18 cellular contexts compared by ENCODE assay signal in the genomic region with DNA sequence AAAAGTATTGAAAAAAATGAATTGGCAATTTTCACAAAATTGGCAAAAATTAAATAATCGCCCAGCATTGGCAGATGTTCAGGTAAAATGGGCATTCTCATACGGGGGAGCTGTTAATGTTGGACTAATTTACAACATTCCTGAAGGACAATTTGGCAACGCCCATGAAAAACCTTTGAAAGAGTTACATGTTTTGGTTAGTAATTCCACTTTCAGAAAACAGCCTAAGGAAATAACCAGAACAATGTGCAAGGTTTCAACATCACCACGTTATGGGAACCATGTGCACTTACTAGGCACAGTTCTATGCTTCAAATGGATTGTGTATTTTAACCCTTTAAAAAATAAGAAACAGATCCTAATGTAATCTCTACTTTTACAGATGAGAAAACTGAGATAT.
DNase-seq lines count a peak whose midpoint lies in the region; ATAC-seq, FAIRE-seq and TF ChIP-seq lines count a peak whose summit lies in the region.
"Had no signal": no experiment of that assay in that cellular context is flagged by ENCODE, and none has a peak within 500 bp of the region (broad histone marks: within the 10 kb centered on the region; RNA-seq: fewer than 3 reads in every experiment).

No MANE protein-coding gene starts in this region.

- BruUV-seq in MCF 10A (replicated peaks; lab: Mats Ljungman, UMichigan): no TSS peak
- BruUV-seq in endothelial cell of umbilical vein (replicated peaks; lab: Mats Ljungman, UMichigan): no TSS peak
- BruUV-seq in HepG2 (replicated peaks; lab: Mats Ljungman, UMichigan): no TSS peak

- no peaks in the 10 kb centered on the region for H3K27me3 Mint-ChIP-seq in MCF 10A (ENCODE audit: insufficient read depth, unreplicated experiment)
- H3K27me3 Mint-ChIP-seq in activated CD8-positive, alpha-beta T cell treated with anti-CD3 and anti-CD28 coated beads, Interleukin-2, amount 10 ng/mL, durations not matched to agents 7 days and 5 days (ENCODE audit: low read depth): no peaks in the 10 kb centered on the region
- H3K27me3 Mint-ChIP-seq: CD4-positive, CD25-positive, alpha-beta regulatory T cell had no signal

- dilution Hi-C loops in endothelial cell of umbilical vein (cut with MboI; ENCODE audit: extremely low pct_ligation_motif_present, low sequenced_read_pairs): no loop called here
- dilution Hi-C loops in keratinocyte (cut with MboI; ENCODE audit: extremely low pct_ligation_motif_present, low sequenced_read_pairs): no loop called here

- no peak overlapping the region for H3K27ac Mint-ChIP-seq in MCF 10A (ENCODE audit: low read depth, unreplicated experiment)
- H3K27ac Mint-ChIP-seq in activated CD8-positive, alpha-beta T cell treated with anti-CD3 and anti-CD28 coated beads, Interleukin-2, amount 10 ng/mL, durations not matched to agents 7 days and 5 days: no peak overlapping the region
- H3K27ac Mint-ChIP-seq: GM23338 had no signal

- TF ChIP-seq RAD21 in HepG2 (CRISPR knock-in tag; IDR thresholded peaks at IDR 0.05): no peak

- H3K4me1 Mint-ChIP-seq in MCF 10A (ENCODE audit: insufficient read depth, unreplicated experiment): peaks cover 27% of the 10 kb centered on the region
- peaks cover 19% of the 10 kb centered on the region for H3K4me1 Mint-ChIP-seq in activated CD8-positive, alpha-beta T cell treated with anti-CD3 and anti-CD28 coated beads, Interleukin-2, amount 10 ng/mL, durations not matched to agents 7 days and 5 days (ENCODE audit: low read depth)
- H3K4me1 Mint-ChIP-seq: GM23338 had no signal

- H2AFZ ChIP-seq in endothelial cell of umbilical vein (ENCODE audit: low read depth, low read length) (no peak overlapping the region), keratinocyte (ENCODE audit: control insufficient read depth, low read length) (no peak overlapping the region), HepG2 (ENCODE audit: low read length) (no peak overlapping the region)
- H2AFZ ChIP-seq: GM23338 had no signal

- no peaks in the 10 kb centered on the region for H3K4me1 ChIP-seq in breast epithelium
- H3K4me1 ChIP-seq in endothelial cell of umbilical vein (ENCODE audit: control insufficient read depth, extremely low read depth, insufficient read depth, low read length): no peaks in the 10 kb centered on the region
- H3K4me1 ChIP-seq in keratinocyte (ENCODE audit: control insufficient read depth, extremely low read depth, insufficient read depth, low read length): peaks cover 2% of the 10 kb centered on the region
- H3K4me1 ChIP-seq in HepG2 (ENCODE audit: insufficient read depth, low read length): no peaks in the 10 kb centered on the region

- DNase-seq in MCF 10A (ENCODE audit: unreplicated experiment) (peak; percentile 65), breast epithelium (ENCODE audit: low spot score in 2 of 2) (no peak), endothelial cell of umbilical vein (ENCODE audit: low read depth, low spot score) (no peak), keratinocyte (ENCODE audit: low read depth, low spot score) (peak; percentile 4), HepG2 (ENCODE audit: low spot score) (no peak)
- DNase-seq in activated CD8-positive, alpha-beta T cell treated with anti-CD3 and anti-CD28 coated beads, Interleukin-2, amount 10 ng/mL, durations not matched to agents 7 days and 5 days: no peak
- DNase-seq: Calu3; CD4-positive, CD25-positive, alpha-beta regulatory T cell; DMS 273 treated with DMSO at 0.1 percent for 48 hours; H7 had no signal

- H3K79me2 ChIP-seq in endothelial cell of umbilical vein (ENCODE audit: control insufficient read depth, insufficient read depth, low read length): peaks cover 85% of the 10 kb centered on the region
- no peaks in the 10 kb centered on the region for H3K79me2 ChIP-seq in keratinocyte (ENCODE audit: control insufficient read depth, insufficient read depth, low read length)
- no peaks in the 10 kb centered on the region for H3K79me2 ChIP-seq in HepG2 (ENCODE audit: insufficient read depth, low read length)

- H3K9me3 ChIP-seq in breast epithelium: peaks cover 10 to 14% of the 10 kb centered on the region in 2 donors
- H3K9me3 ChIP-seq in endothelial cell of umbilical vein (replicated peaks; ENCODE audit: control insufficient read depth, insufficient read depth, low read length): no peaks in the 10 kb centered on the region
- H3K9me3 ChIP-seq in keratinocyte (ENCODE audit: control insufficient read depth, low read depth, low read length): no peaks in the 10 kb centered on the region
- H3K9me3 ChIP-seq in HepG2 (ENCODE audit: low read length): peaks cover 22% of the 10 kb centered on the region

- CTCF ChIA-PET in MCF 10A (lab: Yijun Ruan, JAX) (no interaction called here), endothelial cell of umbilical vein (lab: Charles Lee) (no interaction called here), HepG2 (lab: Yijun Ruan, JAX; ENCODE audit: low intra/inter-chr PET ratio, low total read pairs) (no interaction called here)
- CTCF ChIA-PET in activated CD8-positive, alpha-beta T cell treated with anti-CD3 and anti-CD28 coated beads, Interleukin-2, amount 10 ng/mL, durations not matched to agents 7 days and 5 days (lab: Charles Lee): no interaction called here

- FAIRE-seq in endothelial cell of umbilical vein (lab: Jason Lieb, UNC) (peak; percentile 67), keratinocyte (lab: Jason Lieb, UNC) (no peak), HepG2 (lab: Jason Lieb, UNC) (no peak)
- FAIRE-seq: G401.6, GM12891, K562 had no signal

- peaks cover 10% of the 10 kb centered on the region for H3K9me3 Mint-ChIP-seq in MCF 10A (ENCODE audit: unreplicated experiment)
- H3K9me3 Mint-ChIP-seq in activated CD8-positive, alpha-beta T cell treated with anti-CD3 and anti-CD28 coated beads, Interleukin-2, amount 10 ng/mL, durations not matched to agents 7 days and 5 days (ENCODE audit: insufficient read depth): peaks cover 10% of the 10 kb centered on the region

- H3K4me2 ChIP-seq in endothelial cell of umbilical vein (ENCODE audit: insufficient read depth, low read length) (no peak overlapping the region), keratinocyte (ENCODE audit: control insufficient read depth, extremely low read depth, insufficient read depth, low read depth, low read length) (no peak overlapping the region), HepG2 (ENCODE audit: low read depth, low read length) (no peak overlapping the region)
- H3K4me2 ChIP-seq: BLaER1 treated with 17β-estradiol and CSF1 and Interleukin-3, amounts not matched to agents 10 nM and 100 nM; GM23338 had no signal

- H3K36me3 Mint-ChIP-seq in MCF 10A (ENCODE audit: insufficient read depth, unreplicated experiment): no peaks in the 10 kb centered on the region
- peaks cover 11% of the 10 kb centered on the region for H3K36me3 Mint-ChIP-seq in activated CD8-positive, alpha-beta T cell treated with anti-CD3 and anti-CD28 coated beads, Interleukin-2, amount 10 ng/mL, durations not matched to agents 7 days and 5 days (ENCODE audit: low read depth)

- no peaks in the 10 kb centered on the region for H3K27me3 ChIP-seq in breast epithelium
- no peaks in the 10 kb centered on the region for H3K27me3 ChIP-seq in endothelial cell of umbilical vein (ENCODE audit: control insufficient read depth in 2 of 2, insufficient read depth in 2 of 2, low read length in 2 of 2)
- H3K27me3 ChIP-seq in keratinocyte (ENCODE audit: control insufficient read depth, extremely low read depth, insufficient read depth, low read length): no peaks in the 10 kb centered on the region
- no peaks in the 10 kb centered on the region for H3K27me3 ChIP-seq in HepG2 (ENCODE audit: control insufficient read depth in 1 of 2, insufficient read depth in 2 of 2, low read length in 2 of 2)
- H3K27me3 ChIP-seq: BLaER1 treated with 17β-estradiol and CSF1 and Interleukin-3, amounts not matched to agents 10 nM and 100 nM had no signal

- H3K27ac ChIP-seq in breast epithelium (no peak overlapping the region), endothelial cell of umbilical vein (ENCODE audit: insufficient read depth, low read depth, low read length) (no peak overlapping the region), keratinocyte (ENCODE audit: control insufficient read depth, insufficient read depth, low read length) (no peak overlapping the region), HepG2 (ENCODE audit: extremely low read length, insufficient read depth, low read length) (no peak overlapping the region)
- H3K27ac ChIP-seq: 22Rv1; BLaER1 treated with 17β-estradiol and CSF1 and Interleukin-3, amounts not matched to agents 10 nM and 100 nM had no signal

- TF ChIP-seq POLR2A in breast epithelium (IDR thresholded peaks at IDR 0.05) (no peak), endothelial cell of umbilical vein (IDR thresholded peaks at IDR 0.05; ENCODE audit: low read depth, low read length) (no peak), HepG2 (IDR thresholded peaks at IDR 0.05; ENCODE audit: insufficient read depth in 1 of 2, low read depth in 2 of 2, low read length in 2 of 2) (no peak)

- WGBS in HepG2 (ENCODE audit: low lambda C conversion rate): 0% methylated on average over 4 of the region's 4 CpGs

- in situ Hi-C loops in HepG2 (cut with HindIII; ENCODE audit: extremely low pct_ligation_motif_present, low pct_unique_long_range_greater_than_20kb): no loop called here

- H3K9ac ChIP-seq in endothelial cell of umbilical vein (replicated peaks; ENCODE audit: extremely low read depth, insufficient read depth, low read length) (no peak overlapping the region), keratinocyte (ENCODE audit: control insufficient read depth, extremely low read depth, insufficient read depth, low read length) (no peak overlapping the region), HepG2 (ENCODE audit: insufficient read depth, low read depth, low read length) (no peak overlapping the region)
- H3K9ac ChIP-seq: BLaER1 treated with 17β-estradiol and CSF1 and Interleukin-3, amounts not matched to agents 10 nM and 100 nM had no signal

- TF ChIP-seq CTCF in MCF 10A (IDR thresholded peaks at IDR 0.05; ENCODE audit: unreplicated experiment) (no peak), breast epithelium (IDR thresholded peaks at IDR 0.05) (no peak), endothelial cell of umbilical vein (IDR thresholded peaks at IDR 0.05; ENCODE audit: extremely low read depth in 1 of 2, insufficient read depth in 1 of 2, low read depth in 1 of 2, low read length in 2 of 2) (no peak), keratinocyte (optimal IDR thresholded peaks at IDR 0.05 in 1 of 3, IDR thresholded peaks at IDR 0.05 in 1 of 3, conservative IDR thresholded peaks at IDR 0.05 in 1 of 3; ENCODE audit: extremely low read depth in 1 of 3, insufficient read depth in 2 of 3, low read length in 3 of 3) (no peak), HepG2 (CRISPR knock-in tag; IDR thresholded peaks at IDR 0.05) (no peak)

- peaks cover 9% of the 10 kb centered on the region for H4K20me1 ChIP-seq in endothelial cell of umbilical vein (replicated peaks; ENCODE audit: control insufficient read depth, extremely low read depth, insufficient read depth, low read length)
- no peaks in the 10 kb centered on the region for H4K20me1 ChIP-seq in keratinocyte (ENCODE audit: control insufficient read depth, extremely low read depth, insufficient read depth, low read length)
- no peaks in the 10 kb centered on the region for H4K20me1 ChIP-seq in HepG2 (ENCODE audit: insufficient read depth, low read length)

- ATAC-seq in activated CD8-positive, alpha-beta T cell treated with anti-CD3 and anti-CD28 coated beads, Interleukin-2, amount 10 ng/mL, durations not matched to agents 7 days and 5 days: no peak
- ATAC-seq in HepG2 (no peak), HG03439 (IDR thresholded peaks at IDR 0.05; ENCODE audit: unreplicated experiment) (no peak), HG03097 (IDR thresholded peaks at IDR 0.05; ENCODE audit: low FRiP score, unreplicated experiment) (no peak)
- ATAC-seq: GM23338, K562 had no signal

- H3K36me3 ChIP-seq in breast epithelium (no peaks in the 10 kb centered on the region), endothelial cell of umbilical vein (ENCODE audit: control insufficient read depth in 2 of 2, extremely low read depth in 1 of 2, insufficient read depth in 2 of 2, low read length in 2 of 2) (no peaks in the 10 kb centered on the region), keratinocyte (ENCODE audit: control insufficient read depth in 2 of 2, extremely low read depth in 1 of 2, insufficient read depth in 2 of 2, low read length in 2 of 2) (peaks cover 0 to 3% of the 10 kb centered on the region in 2 experiments), HepG2 (replicated peaks in 1 of 2; ENCODE audit: control insufficient read depth in 1 of 2, insufficient read depth in 2 of 2, low read length in 2 of 2) (no peaks in the 10 kb centered on the region)

- H3K9me1 ChIP-seq in endothelial cell of umbilical vein (replicated peaks; ENCODE audit: control insufficient read depth, extremely low read depth, insufficient read depth, low read length): no peaks in the 10 kb centered on the region
- no peaks in the 10 kb centered on the region for H3K9me1 ChIP-seq in keratinocyte (ENCODE audit: control insufficient read depth, extremely low read depth, insufficient read depth, low read length)

- H3K4me3 Mint-ChIP-seq in MCF 10A (ENCODE audit: unreplicated experiment): no peak overlapping the region
- no peak overlapping the region for H3K4me3 Mint-ChIP-seq in activated CD8-positive, alpha-beta T cell treated with anti-CD3 and anti-CD28 coated beads, Interleukin-2, amount 10 ng/mL, durations not matched to agents 7 days and 5 days
- H3K4me3 Mint-ChIP-seq: CD4-positive, CD25-positive, alpha-beta regulatory T cell; GM23338 had no signal

- POLR2A ChIA-PET in MCF 10A (lab: Yijun Ruan, JAX) (no interaction called here), endothelial cell of umbilical vein (lab: Charles Lee) (no interaction called here), HepG2 (lab: Yijun Ruan, JAX) (no interaction called here)
- POLR2A ChIA-PET in activated CD8-positive, alpha-beta T cell treated with anti-CD3 and anti-CD28 coated beads, Interleukin-2, amount 10 ng/mL, durations not matched to agents 7 days and 5 days (lab: Charles Lee): no interaction called here

- intact Hi-C loops in MCF 10A (cut with micrococcal nuclease): no loop called here
- intact Hi-C loops in breast epithelium (cut with DNase I; ENCODE audit: low total_unique reads): no loop called here
- intact Hi-C loops in endothelial cell of umbilical vein (cut with micrococcal nuclease): no loop called here
- intact Hi-C loops in HepG2 (cut with micrococcal nuclease; ENCODE audit: unreplicated experiment): no loop called here

- no peak overlapping the region for H3K4me3 ChIP-seq in breast epithelium
- H3K4me3 ChIP-seq in endothelial cell of umbilical vein (replicated peaks in 1 of 3; ENCODE audit: insufficient read depth in 1 of 3, low read depth in 1 of 3, low read length in 3 of 3): no peak overlapping the region
- H3K4me3 ChIP-seq in keratinocyte (ENCODE audit: control insufficient read depth in 2 of 3, extremely low read depth in 1 of 3, insufficient read depth in 2 of 3, low read depth in 1 of 3, low read length in 3 of 3): no peak overlapping the region
- no peak overlapping the region for H3K4me3 ChIP-seq in HepG2 (replicated peaks in 1 of 3; ENCODE audit: insufficient read depth in 1 of 3, low read depth in 2 of 3, low read length in 3 of 3)
- H3K4me3 ChIP-seq: BLaER1 treated with 17β-estradiol and CSF1 and Interleukin-3, amounts not matched to agents 10 nM and 100 nM; GM23338; K562 had no signal

- TF ChIP-seq EP300 in HepG2 (IDR thresholded peaks at IDR 0.05; ENCODE audit: low read depth in 2 of 2, low read length in 2 of 2): no peak
- TF ChIP-seq EP300 in HepG2 (CRISPR knock-in tag; IDR thresholded peaks at IDR 0.05; ENCODE audit: borderline replicate concordance): no peak

Comparison
In these comparisons a context has a peak if more than half of its experiments do, and no peak if none do; other contexts are left out.
1. DNase-seq: peak in MCF 10A (single experiment) and keratinocyte (single experiment); none in breast epithelium (0 of 2), endothelial cell of umbilical vein (single experiment), activated CD8-positive, alpha-beta T cell treated with anti-CD3 and anti-CD28 coated beads, Interleukin-2, amount 10 ng/mL, durations not matched to agents 7 days and 5 days (single experiment) and HepG2 (single experiment).